ENCODE assay signal across 12 cellular contexts in genomic region chr2:120686511-120687168, GRCh38. TPM values are rescaled to one million over a fixed set of nuclear protein-coding genes. Genes with fewer than 3 reads are reported as not detected.
DNase-seq lines count a peak whose midpoint lies in the region; ATAC-seq and TF ChIP-seq lines count a peak whose summit lies in the region.
"Had no signal": no experiment of that assay in that cellular context is flagged by ENCODE, and none has a peak within 500 bp of the region (broad histone marks: within the 10 kb centered on the region; RNA-seq: fewer than 3 reads in every experiment).

No MANE protein-coding gene starts in this region.

- intact Hi-C loops in A673 (cut with micrococcal nuclease; ENCODE audit: unreplicated experiment): loop anchor here (10.0 kb wide), 1 partner anchor 1042 kb away; no protein-coding TSS in a partner anchor

- no peaks in the 10 kb centered on the region for H3K27me3 ChIP-seq in A673 (replicated peaks; ENCODE audit: insufficient read depth, low read depth, low read length, poor library complexity)
- no peaks in the 10 kb centered on the region for H3K27me3 ChIP-seq in foreskin keratinocyte

- POLR2A ChIA-PET in A673 (lab: Charles Lee; ENCODE audit: low non-redundant PET): no interaction called here

- H3K4me1 ChIP-seq in A673 (ENCODE audit: insufficient read depth, low read length, poor library complexity, severe bottlenecking) (no peaks in the 10 kb centered on the region), foreskin keratinocyte (no peaks in the 10 kb centered on the region)

- CTCF ChIA-PET in A673 (lab: Charles Lee): interaction anchor here (0.6 kb wide), 1 partner anchor 861 kb away, joined by 8 read pairs; no protein-coding TSS in a partner anchor

- BruUV-seq in A673 (replicated peaks; lab: Mats Ljungman, UMichigan): no TSS peak

- H3K27ac ChIP-seq in A673 (ENCODE audit: low read depth, low read length, poor library complexity, severe bottlenecking) (no peak overlapping the region), foreskin keratinocyte (no peak overlapping the region)

- DNase-seq in A673 (ENCODE audit: low spot score) (no peak), RPMI8226 (peak; percentile 25), foreskin keratinocyte (no peak), NCI-H2081 (lab: John Stamatoyannopoulos, UW) (no peak), AG08395 (ENCODE audit: low spot score) (no peak)
- DNase-seq in activated effector memory CD4-positive, alpha-beta T cell treated with anti-CD3 and anti-CD28 coated beads, Interleukin-2, amount 50 U/mL, for 16 hours: no peak
- DNase-seq: activated gamma-delta T cell, HCEC 1CT, NCI-H1694 treated with DMSO at 0.1 percent for 48 hours had no signal

- H3K36me3 ChIP-seq in A673 (ENCODE audit: insufficient read depth, low read length, poor library complexity, severe bottlenecking): no peaks in the 10 kb centered on the region

- ATAC-seq in foreskin keratinocyte (no peak), HG03135 (IDR thresholded peaks at IDR 0.05; ENCODE audit: unreplicated experiment) (no peak)
- ATAC-seq: Right ventricle myocardium inferior had no signal

- no peaks in the 10 kb centered on the region for H3K9me3 ChIP-seq in A673 (ENCODE audit: low read depth, low read length, poor library complexity, severe bottlenecking)

- peak; percentile 60 for TF ChIP-seq CTCF in A673 (conservative IDR thresholded peaks at IDR 0.05; ENCODE audit: low read depth, low read length)
- peak; percentile 57 for TF ChIP-seq CTCF in GM12873 (IDR thresholded peaks at IDR 0.05; ENCODE audit: insufficient read depth, low read depth, low read length, missing control alignments)
- TF ChIP-seq CTCF in foreskin keratinocyte (conservative IDR thresholded peaks at IDR 0.05): peak; percentile 55

- H3K4me3 ChIP-seq in A673 (ENCODE audit: low read depth, low read length, poor library complexity, severe bottlenecking): no peak overlapping the region

RNA-seq across cellular contexts. Expression of gene GLI2, which starts 49.0 kb away (rescaled TPM):
- total RNA-seq in A673 (2021) (8.1 and 10.4 TPM in 2 replicates), foreskin keratinocyte (0.44 TPM in 1 of 2 replicates, not detected in the other)
- polyA plus RNA-seq in foreskin keratinocyte: 0.18 TPM in 1 of 2 replicates, not detected in the other
